ENCODE assay signal across 21 cellular contexts in the genomic region with DNA sequence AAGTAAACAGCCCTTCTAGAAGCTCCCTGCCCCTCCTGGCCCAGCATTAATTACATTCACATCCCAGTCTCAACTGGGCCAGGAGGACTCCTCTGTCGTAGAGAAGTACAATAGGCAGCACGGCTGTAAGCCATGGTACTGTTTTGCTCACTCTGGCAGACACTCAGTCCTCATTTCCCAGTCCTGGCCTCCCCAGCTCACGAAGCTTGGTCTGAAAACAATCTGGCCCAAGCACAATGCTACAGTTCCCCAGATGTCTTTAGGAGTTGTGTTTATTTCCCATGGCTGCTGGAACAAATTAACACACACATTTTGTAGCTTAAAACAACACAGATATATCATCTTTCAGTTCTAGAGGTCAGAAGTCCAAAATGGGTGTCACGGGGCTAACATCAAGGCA. TPM values are rescaled to one million over a fixed set of nuclear protein-coding genes. Genes with fewer than 3 reads are reported as not detected.
"Had no signal": no experiment of that assay in that cellular context is flagged by ENCODE, and none has a peak within 500 bp of the region (broad histone marks: within the 10 kb centered on the region; RNA-seq: fewer than 3 reads in every experiment).

No MANE protein-coding gene starts in this region.

- H3K36me3 ChIP-seq: lower lobe of right lung, ovary, prostate gland, stomach, transverse colon had no signal

- H3K9me3 ChIP-seq: lower lobe of right lung, ovary, prostate gland, stomach, transverse colon had no signal

- DNase-seq: activated naive CD4-positive, alpha-beta T cell; activated T-cell treated with anti-CD3 and anti-CD28 coated beads, Interleukin-2, amount 50 U/mL, for 4 hours; cerebellar nuclear complex; cortex of kidney; endodermal cell; foreskin melanocyte; lower lobe of right lung; naive thymus-derived CD4-positive, alpha-beta T cell; ovary; stomach; T-helper 1 cell; T-helper 9 cell; transverse colon had no signal

- H3K4me3 ChIP-seq: lower lobe of right lung, ovary, prostate gland, skin epidermis, stomach, transverse colon had no signal

- H3K4me1 ChIP-seq: lower lobe of right lung, prostate gland, stomach, transverse colon had no signal

- ATAC-seq: activated T-cell treated with anti-CD3 and anti-CD28 coated beads, Interleukin-2, amount 50 U/mL, for 4 hours; lower lobe of right lung; naive thymus-derived CD4-positive, alpha-beta T cell; stimulated activated memory B cell treated with anti-CD40 and anti-IgM and Interleukin-4, amounts not matched to agents 10 μg/mL and 1 μg/mL and 100 μg/mL, for 72 hours had no signal

- H3K27ac ChIP-seq: epithelial cell of prostate, lower lobe of right lung, ovary, prostate gland, skin epidermis, stomach, transverse colon had no signal

- H3K27me3 ChIP-seq: ovary, transverse colon had no signal

RNA-seq across cellular contexts. Expression of a gene that starts 13.0 kb away (rescaled TPM):
- total RNA-seq: activated T-helper 2 cell treated with anti-CD3 and anti-CD28 coated beads, Interferon-gamma antibody, Interleukin-2, Interleukin-4, amounts not matched to agents 10 μg/mL and 5 μg/mL and 100 μg/mL, durations not matched to agents 14 hours and 24 hours and 36 hours; astrocyte; endodermal cell; fibroblast of lung; lower lobe of right lung; naive thymus-derived CD4-positive, alpha-beta T cell; prostate gland; temporal lobe had no signal

RNA-seq across cellular contexts. Expression of a gene that starts 47.2 kb away (rescaled TPM):
- total RNA-seq: activated T-cell treated with anti-CD3 and anti-CD28 coated beads, Interleukin-2, amount 50 U/mL, for 4 hours; activated T-helper 2 cell treated with anti-CD3 and anti-CD28 coated beads, Interferon-gamma antibody, Interleukin-2, Interleukin-4, amounts not matched to agents 10 μg/mL and 5 μg/mL and 100 μg/mL, durations not matched to agents 14 hours and 24 hours and 36 hours; astrocyte; endodermal cell; fibroblast of lung; lower lobe of right lung; naive thymus-derived CD4-positive, alpha-beta T cell; temporal lobe had no signal
